11 cellular contexts compared by ENCODE assay signal in genomic region chr2:120395686-120396518, GRCh38. TPM values are rescaled to one million over a fixed set of nuclear protein-coding genes. Genes with fewer than 3 reads are reported as not detected.
DNase-seq lines count a peak whose midpoint lies in the region; ATAC-seq and TF ChIP-seq lines count a peak whose summit lies in the region.
"Had no signal": no experiment of that assay in that cellular context is flagged by ENCODE, and none has a peak within 500 bp of the region (broad histone marks: within the 10 kb centered on the region; RNA-seq: fewer than 3 reads in every experiment).

No MANE protein-coding gene starts in this region.

- H3K27ac Mint-ChIP-seq in mesothelial cell of epicardium: no peak overlapping the region

- H3K9me3 Mint-ChIP-seq in mesothelial cell of epicardium: no peaks in the 10 kb centered on the region

- H3K36me3 ChIP-seq in Panc1 (ENCODE audit: control insufficient read depth, insufficient read depth, low read length): no peaks in the 10 kb centered on the region
- H3K36me3 ChIP-seq in colonic mucosa: no peaks in the 10 kb centered on the region
- H3K36me3 ChIP-seq: spleen had no signal

- TF ChIP-seq CTCF in Panc1 (IDR thresholded peaks at IDR 0.05): no peak
- TF ChIP-seq CTCF in mesothelial cell of epicardium (IDR thresholded peaks at IDR 0.05; ENCODE audit: unreplicated experiment): no peak
- TF ChIP-seq CTCF in colonic mucosa (IDR thresholded peaks at IDR 0.05): no peak

- in situ Hi-C loops in Panc1 (cut with HindIII; ENCODE audit: low pct_unique_long_range_greater_than_20kb, low sequenced_read_pairs): no loop called here

- no peak for ATAC-seq in Panc1
- ATAC-seq in HG03280 (IDR thresholded peaks at IDR 0.05; ENCODE audit: unreplicated experiment): no peak
- ATAC-seq in GM18868 (IDR thresholded peaks at IDR 0.05; ENCODE audit: unreplicated experiment): no peak

- CTCF ChIA-PET in Panc1 (lab: Charles Lee): no interaction called here

- DNase-seq in DMS 273 treated with DMSO at 0.1 percent for 48 hours (lab: John Stamatoyannopoulos, UW) (peak; percentile 4), NCI-H1417 treated with DMSO at 0.1 percent for 48 hours (lab: John Stamatoyannopoulos, UW) (peak; percentile 61), Panc1 (ENCODE audit: low read depth, low spot score) (no peak), mesothelial cell of epicardium (ENCODE audit: low spot score in 2 of 2, unreplicated experiment in 2 of 2) (peak; percentile 60 to 72), pons (ENCODE audit: low spot score) (no peak), colonic mucosa (no peak)
- DNase-seq: activated gamma-delta T cell treated with Interleukin-2 at 50 U/mL for 16 hours had no signal

- H3K4me3 Mint-ChIP-seq in mesothelial cell of epicardium: no peak overlapping the region

- H3K27ac ChIP-seq in Panc1 (ENCODE audit: low read length): peak overlapping the region; percentile 92
- H3K27ac ChIP-seq in colonic mucosa: no peak overlapping the region
- H3K27ac ChIP-seq: dorsolateral prefrontal cortex, spleen had no signal

- POLR2A ChIA-PET in Panc1 (lab: Charles Lee): no interaction called here

- H3K9me3 ChIP-seq in Panc1 (ENCODE audit: control insufficient read depth, insufficient read depth, low read depth, low read length) (no peaks in the 10 kb centered on the region), colonic mucosa (no peaks in the 10 kb centered on the region)

- no peaks in the 10 kb centered on the region for H3K36me3 Mint-ChIP-seq in mesothelial cell of epicardium

- H3K9ac ChIP-seq in colonic mucosa (ENCODE audit: low read depth in 2 of 2, low read length in 2 of 2): no peak overlapping the region

- peaks cover 30% of the 10 kb centered on the region for H3K27me3 Mint-ChIP-seq in mesothelial cell of epicardium (ENCODE audit: low read depth)

- intact Hi-C loops in Panc1 (cut with micrococcal nuclease; ENCODE audit: unreplicated experiment) (no loop called here), colonic mucosa (cut with DNase I) (no loop called here)

- H3K4me3 ChIP-seq in Panc1 (ENCODE audit: low read depth in 2 of 2, low read length in 2 of 2): no peak overlapping the region
- H3K4me3 ChIP-seq in colonic mucosa: no peak overlapping the region
- H3K4me3 ChIP-seq: dorsolateral prefrontal cortex, spleen had no signal

- H3K27me3 ChIP-seq in Panc1 (ENCODE audit: control insufficient read depth, insufficient read depth, low read length): no peaks in the 10 kb centered on the region
- H3K27me3 ChIP-seq in colonic mucosa: no peaks in the 10 kb centered on the region

- peaks cover 49% of the 10 kb centered on the region for H3K4me1 ChIP-seq in Panc1 (ENCODE audit: control insufficient read depth, insufficient read depth, low read length)
- no peaks in the 10 kb centered on the region for H3K4me1 ChIP-seq in colonic mucosa
- H3K4me1 ChIP-seq: spleen had no signal

- no TSS peak for BruUV-seq in Panc1 (replicated peaks; lab: Mats Ljungman, UMichigan)

- peaks cover 10% of the 10 kb centered on the region for H3K4me1 Mint-ChIP-seq in mesothelial cell of epicardium

RNA-seq across cellular contexts. Expression of gene INHBB, which starts 50.0 kb away (rescaled TPM):
- total RNA-seq in Panc1 (2021; ENCODE audit: unreplicated experiment) (38.2 TPM), mesothelial cell of epicardium (not detected in 3 replicates), colonic mucosa (1 to 10 TPM in 1 of 2 donors, under 1 TPM in 1; 0.30 to 3.1 TPM)
- 36.3 TPM for polyA plus RNA-seq in Panc1 (2012; ENCODE audit: insufficient read length)

Comparison
In these comparisons a context has a peak if more than half of its experiments do, and no peak if none do; other contexts are left out.
1. DNase-seq: peak in DMS 273 treated with DMSO at 0.1 percent for 48 hours (single experiment), NCI-H1417 treated with DMSO at 0.1 percent for 48 hours (single experiment) and mesothelial cell of epicardium (2 of 2); none in Panc1 (single experiment), pons (single experiment) and colonic mucosa (single experiment).